Comparison of ENCODE assay signal across 8 cellular contexts in genomic region chr3:177589921-177590336, GRCh38.
DNase-seq lines count a peak whose midpoint lies in the region; ATAC-seq and TF ChIP-seq lines count a peak whose summit lies in the region.

No MANE protein-coding gene starts in this region.

- 60 to 67% methylated on average over 4 of the region's 4 CpGs for WGBS in aorta, 2 donors

- peaks cover 11 to 37% (median 33%) of the 10 kb centered on the region in 7 donors for H3K4me1 Mint-ChIP-seq in naive thymus-derived CD4-positive, alpha-beta T cell

- CTCF ChIA-PET in Panc1 (lab: Charles Lee), result no interaction called here
- CTCF ChIA-PET in naive thymus-derived CD4-positive, alpha-beta T cell (lab: Charles Lee), result no interaction called here

- ATAC-seq in GM19438 (IDR thresholded peaks at IDR 0.05; ENCODE audit: low read depth, unreplicated experiment) (peak; percentile 69), HG03342 (IDR thresholded peaks at IDR 0.05; ENCODE audit: unreplicated experiment) (peak; percentile 83), Panc1 (peak; percentile 49), foreskin keratinocyte (peak; percentile 85), aorta (ENCODE audit: low FRiP score) (peak; percentile 53)
- no peak for ATAC-seq in naive thymus-derived CD4-positive, alpha-beta T cell

- no peak overlapping the region for H3K4me3 ChIP-seq in BLaER1 treated with 17β-estradiol and CSF1 and Interleukin-3, amounts not matched to agents 10 nM and 100 nM
- H3K4me3 ChIP-seq in Panc1 (ENCODE audit: low read depth in 2 of 2, low read length in 2 of 2), result no peak overlapping the region
- H3K4me3 ChIP-seq in aorta (ENCODE audit: low read length in 2 of 2), result no peak overlapping the region
- H3K4me3 ChIP-seq in naive thymus-derived CD4-positive, alpha-beta T cell (ENCODE audit: low read length), result no peak overlapping the region

- H3K4me1 ChIP-seq in BLaER1 treated with 17β-estradiol and CSF1 and Interleukin-3, amounts not matched to agents 10 nM and 100 nM, result peaks cover 35 to 57% (median 43%) of the 10 kb centered on the region in 10 experiments
- H3K4me1 ChIP-seq in Panc1 (ENCODE audit: control insufficient read depth, insufficient read depth, low read length), result peaks cover 7% of the 10 kb centered on the region; the same call in 1 of the 2 replicates
- peaks cover 25% of the 10 kb centered on the region for H3K4me1 ChIP-seq in foreskin keratinocyte
- H3K4me1 ChIP-seq in aorta (ENCODE audit: control insufficient read depth in 1 of 2, insufficient read depth in 2 of 2, low read length in 2 of 2), result no peaks in the 10 kb centered on the region
- H3K4me1 ChIP-seq in naive thymus-derived CD4-positive, alpha-beta T cell (ENCODE audit: control insufficient read depth in 2 of 2, insufficient read depth in 2 of 2, low read length in 2 of 2), result peaks cover 9 to 13% of the 10 kb centered on the region in 2 donors

- POLR2A ChIA-PET in Panc1 (lab: Charles Lee), result interaction anchor here (0.7 kb wide), 1 partner anchor 795 kb away, joined by 3 read pairs; no protein-coding TSS in a partner anchor
- POLR2A ChIA-PET in naive thymus-derived CD4-positive, alpha-beta T cell (lab: Charles Lee), result interaction anchor here (0.7 kb wide), 1 partner anchor 17 kb away, joined by 3 read pairs; no protein-coding TSS in a partner anchor

- H3K36me3 ChIP-seq in BLaER1 treated with 17β-estradiol and CSF1 and Interleukin-3, amounts not matched to agents 10 nM and 100 nM, result no peaks in the 10 kb centered on the region
- H3K36me3 ChIP-seq in Panc1 (ENCODE audit: control insufficient read depth, insufficient read depth, low read length), result no peaks in the 10 kb centered on the region
- no peaks in the 10 kb centered on the region for H3K36me3 ChIP-seq in aorta (ENCODE audit: control insufficient read depth in 1 of 2, insufficient read depth in 2 of 2, low read length in 1 of 2)
- no peaks in the 10 kb centered on the region for H3K36me3 ChIP-seq in naive thymus-derived CD4-positive, alpha-beta T cell (ENCODE audit: control insufficient read depth in 2 of 3, insufficient read depth in 3 of 3, low read length in 3 of 3)

- H3K9me3 ChIP-seq in BLaER1 treated with 17β-estradiol and CSF1 and Interleukin-3, amounts not matched to agents 10 nM and 100 nM (replicated peaks in 1 of 11), result peaks cover 4 to 72% (median 16%) of the 10 kb centered on the region in 11 experiments; a peak in 19 of 22 replicates
- H3K9me3 ChIP-seq in Panc1 (ENCODE audit: control insufficient read depth, insufficient read depth, low read depth, low read length) (no peaks in the 10 kb centered on the region), aorta (ENCODE audit: control insufficient read depth, low read length) (no peaks in the 10 kb centered on the region)
- no peaks in the 10 kb centered on the region for H3K9me3 ChIP-seq in naive thymus-derived CD4-positive, alpha-beta T cell (ENCODE audit: control insufficient read depth in 2 of 3, low read length in 3 of 3)

- H3K27me3 ChIP-seq in BLaER1 treated with 17β-estradiol and CSF1 and Interleukin-3, amounts not matched to agents 10 nM and 100 nM, result no peaks in the 10 kb centered on the region
- H3K27me3 ChIP-seq in Panc1 (ENCODE audit: control insufficient read depth, insufficient read depth, low read length) (no peaks in the 10 kb centered on the region), foreskin keratinocyte (no peaks in the 10 kb centered on the region), aorta (ENCODE audit: control insufficient read depth in 1 of 2, insufficient read depth in 2 of 2, low read length in 1 of 2) (no peaks in the 10 kb centered on the region)
- no peaks in the 10 kb centered on the region for H3K27me3 ChIP-seq in naive thymus-derived CD4-positive, alpha-beta T cell (ENCODE audit: control insufficient read depth in 2 of 2, insufficient read depth in 2 of 2, low read length in 2 of 2)

- H4K20me1 ChIP-seq in BLaER1 treated with 17β-estradiol and CSF1 and Interleukin-3, amounts not matched to agents 10 nM and 100 nM, result no peaks in the 10 kb centered on the region

- peak overlapping the region in 1 of 10 donors; percentile 44 for H3K4me3 Mint-ChIP-seq in naive thymus-derived CD4-positive, alpha-beta T cell

- no peak overlapping the region; a peak in 1 of 22 replicates for H3K9ac ChIP-seq in BLaER1 treated with 17β-estradiol and CSF1 and Interleukin-3, amounts not matched to agents 10 nM and 100 nM

- peak overlapping the region in 2 of 9 donors; percentile 6 to 41 for H3K27ac Mint-ChIP-seq in naive thymus-derived CD4-positive, alpha-beta T cell

- in situ Hi-C loops in Panc1 (cut with HindIII; ENCODE audit: low pct_unique_long_range_greater_than_20kb, low sequenced_read_pairs), result no loop called here

- BruUV-seq in Panc1 (replicated peaks; lab: Mats Ljungman, UMichigan), result no TSS peak

- no peaks in the 10 kb centered on the region for H3K27me3 Mint-ChIP-seq in naive thymus-derived CD4-positive, alpha-beta T cell

- DNase-seq in Panc1 (ENCODE audit: low read depth, low spot score) (peak; percentile 18), foreskin keratinocyte (peak; percentile 98), aorta (peak in 1 of 2 donors; percentile 48)
- DNase-seq in naive thymus-derived CD4-positive, alpha-beta T cell, result no peak
- DNase-seq in stimulated activated CD4-positive, alpha-beta T cell treated with anti-CD3 and anti-CD28 coated beads, Interleukin-2, amount 100 ng/mL, for 48 hours, result no peak

- peaks cover 0 to 10% (median 0%) of the 10 kb centered on the region in 5 donors for H3K36me3 Mint-ChIP-seq in naive thymus-derived CD4-positive, alpha-beta T cell

- no peak for TF ChIP-seq CTCF in Panc1 (IDR thresholded peaks at IDR 0.05)
- no peak for TF ChIP-seq CTCF in foreskin keratinocyte (conservative IDR thresholded peaks at IDR 0.05)

- H3K9me3 Mint-ChIP-seq in naive thymus-derived CD4-positive, alpha-beta T cell, result peaks cover 0 to 7% (median 0%) of the 10 kb centered on the region in 11 donors

- peak overlapping the region; percentile 6 to 79 (median 56); a peak in 19 of 22 replicates for H3K4me2 ChIP-seq in BLaER1 treated with 17β-estradiol and CSF1 and Interleukin-3, amounts not matched to agents 10 nM and 100 nM

- peak overlapping the region in 9 of 11 experiments; percentile 6 to 81 (median 62); a peak in 11 of 22 replicates for H3K27ac ChIP-seq in BLaER1 treated with 17β-estradiol and CSF1 and Interleukin-3, amounts not matched to agents 10 nM and 100 nM
- peak overlapping the region; percentile 58; the same call in 1 of the 2 replicates for H3K27ac ChIP-seq in Panc1 (ENCODE audit: low read length)
- H3K27ac ChIP-seq in foreskin keratinocyte, result peak overlapping the region; percentile 69
- H3K27ac ChIP-seq in aorta (ENCODE audit: low read depth in 1 of 2, low read length in 2 of 2), result peak overlapping the region; percentile 33 to 51
- H3K27ac ChIP-seq in naive thymus-derived CD4-positive, alpha-beta T cell (ENCODE audit: low read depth, low read length), result no peak overlapping the region

- intact Hi-C loops in Panc1 (cut with micrococcal nuclease; ENCODE audit: unreplicated experiment), result loop anchor here (10.0 kb wide), 1 partner anchor 395 kb away; the partner anchor contains the start of gene TBL1XR1
- intact Hi-C loops in aorta (cut with DNase I), result loop anchor here in 1 of 2 donors (10.0 kb wide), 1 partner anchor 105 kb away; no protein-coding TSS in a partner anchor
- intact Hi-C loops in naive thymus-derived CD4-positive, alpha-beta T cell (cut with micrococcal nuclease), result loop anchor here in 1 of 2 donors (10.0 kb wide), 1 partner anchor 165 kb away; no protein-coding TSS in a partner anchor

Comparison
In these comparisons a context has a peak if more than half of its experiments do, and no peak if none do; other contexts are left out.
1. DNase-seq: peak in Panc1 (single experiment) and foreskin keratinocyte (2 of 2); none in naive thymus-derived CD4-positive, alpha-beta T cell (0 of 9) and stimulated activated CD4-positive, alpha-beta T cell treated with anti-CD3 and anti-CD28 coated beads, Interleukin-2, amount 100 ng/mL, for 48 hours (0 of 2).